8 cellular contexts compared by ENCODE assay signal in the genomic region with DNA sequence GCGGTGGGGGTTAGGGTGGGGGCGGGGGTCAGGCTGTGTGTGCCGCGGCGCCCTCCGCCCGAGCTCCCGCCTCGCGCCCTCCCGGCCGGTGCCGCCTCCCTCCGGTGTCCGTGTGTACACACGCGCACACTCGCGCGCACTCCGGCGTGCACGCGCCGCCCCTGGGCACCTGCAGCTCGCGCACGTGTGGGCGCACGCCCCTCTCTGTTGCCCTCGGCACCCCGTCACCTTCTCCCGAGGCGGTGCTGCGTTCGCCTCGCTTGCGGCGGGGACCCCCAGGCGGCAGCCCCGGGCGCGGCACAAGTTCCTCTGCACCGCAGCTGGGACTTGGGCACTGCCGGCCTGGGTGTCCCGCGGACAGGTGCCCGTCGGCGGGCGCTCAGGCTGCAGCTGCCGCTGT. TPM values are rescaled to one million over a fixed set of nuclear protein-coding genes. Genes with fewer than 3 reads are reported as not detected.
DNase-seq lines count a peak whose midpoint lies in the region; ATAC-seq and TF ChIP-seq lines count a peak whose summit lies in the region.
"Had no signal": no experiment of that assay in that cellular context is flagged by ENCODE, and none has a peak within 500 bp of the region (broad histone marks: within the 10 kb centered on the region; RNA-seq: fewer than 3 reads in every experiment).

No MANE protein-coding gene starts in this region.

- TF ChIP-seq EP300 in upper lobe of left lung (IDR thresholded peaks at IDR 0.05), result no peak

- no peak for TF ChIP-seq POLR2A in upper lobe of left lung (IDR thresholded peaks at IDR 0.05)

- H2BK15ac ChIP-seq in mesendoderm (replicated peaks; ENCODE audit: low read depth), result no peak overlapping the region

- no peak overlapping the region for H2BK5ac ChIP-seq in mesendoderm (ENCODE audit: low read length)

- no CpG with 5 or more reads among the region's 52 CpGs for WGBS in mesendoderm (ENCODE audit: extremely low coverage, insufficient coverage, low lambda C conversion rate)
- WGBS in upper lobe of left lung, 2 donors, result 9 to 19% methylated on average over 15 to 44 of the region's 52 CpGs

- no peak overlapping the region for H4K8ac ChIP-seq in mesendoderm (ENCODE audit: low read depth, low read length)

- H3K23ac ChIP-seq in mesendoderm (ENCODE audit: low read length), result no peak overlapping the region

- H3K36me3 ChIP-seq in mesendoderm (ENCODE audit: control insufficient read depth, insufficient read depth, low read length) (no peaks in the 10 kb centered on the region), upper lobe of left lung (no peaks in the 10 kb centered on the region)
- H3K36me3 ChIP-seq: SJSA1 had no signal

- peak; percentile 44 for ATAC-seq in HG03196 (IDR thresholded peaks at IDR 0.05; ENCODE audit: unreplicated experiment)
- ATAC-seq in upper lobe of left lung (ENCODE audit: low FRiP score in 2 of 2), result peak; percentile 54 to 65

- H3K4me2 ChIP-seq in mesendoderm (ENCODE audit: low read length), result peak overlapping the region; percentile 61

- no peaks in the 10 kb centered on the region for H3K4me1 ChIP-seq in mesendoderm (ENCODE audit: control insufficient read depth, low read depth, low read length)
- H3K4me1 ChIP-seq in upper lobe of left lung, result peaks cover 0 to 20% (median 6%) of the 10 kb centered on the region in 4 donors

- H3K9ac ChIP-seq in mesendoderm (ENCODE audit: low read length), result peak overlapping the region; percentile 7

- no peak overlapping the region for H3K4ac ChIP-seq in mesendoderm (ENCODE audit: low read depth, low read length)

- H2AK5ac ChIP-seq in mesendoderm (ENCODE audit: low read length), result no peak overlapping the region

- H4K5ac ChIP-seq in mesendoderm (ENCODE audit: low read length), result no peak overlapping the region

- DNase-seq in NCI-H69 (lab: John Stamatoyannopoulos, UW) (peak; percentile 91), ecto neural progenitor cell (ENCODE audit: low spot score) (peak; percentile 69), mesendoderm (peak; percentile 22), upper lobe of left lung (peak; percentile 44 to 92), germinal center (ENCODE audit: low spot score) (no peak), GM10266 (ENCODE audit: extremely low spot score) (no peak)

- peak overlapping the region; percentile 71 for H3K56ac ChIP-seq in mesendoderm (ENCODE audit: low read length)

- H3K4me3 ChIP-seq in mesendoderm (ENCODE audit: low read length), result peak overlapping the region; percentile 43
- peak overlapping the region; percentile 59 to 85 (median 69) for H3K4me3 ChIP-seq in upper lobe of left lung

- no peak overlapping the region for H3K18ac ChIP-seq in mesendoderm (ENCODE audit: low read length)

- no peak overlapping the region for H2BK120ac ChIP-seq in mesendoderm (ENCODE audit: low read depth, low read length)

- peaks cover 2 to 16% (median 5%) of the 10 kb centered on the region in 4 donors for H3K9me3 ChIP-seq in upper lobe of left lung

- no peaks in the 10 kb centered on the region for H3K27me3 ChIP-seq in mesendoderm (ENCODE audit: insufficient read depth, low read length, poor library complexity)
- no peaks in the 10 kb centered on the region for H3K27me3 ChIP-seq in upper lobe of left lung
- H3K27me3 ChIP-seq: SJSA1 had no signal

- H3K27ac ChIP-seq in mesendoderm (ENCODE audit: low read depth, low read length), result no peak overlapping the region
- H3K27ac ChIP-seq in upper lobe of left lung, result peak overlapping the region; percentile 49 to 65 (median 57)
- H3K27ac ChIP-seq: SJSA1 had no signal

- no peaks in the 10 kb centered on the region for H3K79me1 ChIP-seq in mesendoderm (ENCODE audit: low read length)

- TF ChIP-seq CTCF in upper lobe of left lung (IDR thresholded peaks at IDR 0.05) (peak in 1 of 6 experiments; percentile 17), GM10266 (IDR thresholded peaks at IDR 0.05; ENCODE audit: control insufficient read depth, insufficient read depth, low read depth, missing control alignments) (no peak)

- H3K79me2 ChIP-seq in mesendoderm (ENCODE audit: control insufficient read depth, insufficient read depth, low read length), result no peaks in the 10 kb centered on the region

RNA-seq across cellular contexts. Expression of a gene that starts 0.5 kb away (rescaled TPM):
- polyA plus RNA-seq in mesendoderm (2013, experiment 1 of 2), result 0.79 TPM
- polyA plus RNA-seq in mesendoderm (2013, experiment 2 of 2), result 0.67 TPM
- total RNA-seq in upper lobe of left lung, result 10 to 100 TPM; 20.7 to 84.3 (median 36.3) TPM
- total RNA-seq: SJSA1 had no signal

RNA-seq across cellular contexts. Expression of a gene that starts 5.4 kb away (rescaled TPM):
- not detected for polyA plus RNA-seq in mesendoderm (2013, experiment 1 of 2)
- polyA plus RNA-seq in mesendoderm (2013, experiment 2 of 2), result not detected
- under 1 TPM in 1 of 6 donors, not detected in 5; 0.47 TPM for total RNA-seq in upper lobe of left lung
- total RNA-seq: SJSA1 had no signal

Comparison
In these comparisons a context has a peak if more than half of its experiments do, and no peak if none do; other contexts are left out.
1. DNase-seq: peak in NCI-H69 (single experiment), ecto neural progenitor cell (single experiment), mesendoderm (single experiment) and upper lobe of left lung (2 of 2); none in germinal center (single experiment) and GM10266 (single experiment).